ENCODE assay signal across 29 cellular contexts in the genomic region with DNA sequence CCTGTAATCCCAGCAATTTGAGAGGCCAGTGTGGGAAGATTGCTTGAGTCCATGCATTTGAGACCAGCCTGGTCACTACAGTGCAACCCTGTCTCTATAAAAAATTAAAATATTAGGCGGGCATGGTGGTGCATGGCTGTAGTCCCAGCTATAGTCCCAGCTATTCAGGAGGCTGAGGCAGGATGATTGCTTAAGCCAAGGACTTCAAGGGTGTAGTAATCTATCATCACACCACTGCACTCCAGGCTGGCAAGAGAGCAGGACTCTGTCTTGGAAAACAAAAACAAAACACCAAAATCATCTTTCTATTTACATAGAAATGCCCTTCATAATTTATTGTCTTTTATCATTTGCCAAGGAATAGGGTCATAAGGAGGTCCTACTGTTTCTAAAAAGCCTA.
"Had no signal": no experiment of that assay in that cellular context is flagged by ENCODE, and none has a peak within 500 bp of the region (broad histone marks: within the 10 kb centered on the region; RNA-seq: fewer than 3 reads in every experiment).

No MANE protein-coding gene starts in this region.

- H3K4me1 Mint-ChIP-seq: stimulated activated effector memory CD8-positive, alpha-beta T cell treated with anti-CD3 and anti-CD28 coated beads, Interleukin-12 subunit alpha, Interleukin-12 subunit beta, amount 100 ng/mL, for 72 hours; stimulated activated memory B cell treated with anti-CD40 and anti-IgM and Interleukin-4, amounts not matched to agents 10 μg/mL and 1 μg/mL and 100 μg/mL, for 72 hours; stimulated activated naive B cell treated with anti-CD40 and anti-IgM and Interleukin-4, amounts not matched to agents 10 μg/mL and 1 μg/mL and 100 μg/mL, for 72 hours; stimulated activated naive CD8-positive, alpha-beta T cell treated with anti-CD3 and anti-CD28 coated beads, Interleukin-15, amount 100 ng/mL, for 72 hours had no signal

- H3K4me1 ChIP-seq: stomach, suprapubic skin, testis, thyroid gland, tibial artery, tibial nerve, transverse colon, upper lobe of left lung, upper lobe of right lung, uterus, vagina had no signal

- H3K27me3 Mint-ChIP-seq: stimulated activated memory B cell treated with anti-CD40 and anti-IgM and Interleukin-4, amounts not matched to agents 10 μg/mL and 1 μg/mL and 100 μg/mL, for 72 hours; stimulated activated naive B cell treated with anti-CD40 and anti-IgM and Interleukin-4, amounts not matched to agents 10 μg/mL and 1 μg/mL and 100 μg/mL, for 72 hours; stimulated activated naive CD8-positive, alpha-beta T cell treated with anti-CD3 and anti-CD28 coated beads, Interleukin-15, amount 100 ng/mL, for 72 hours; stimulated activated naive CD8-positive, alpha-beta T cell treated with anti-CD3 and anti-CD28 coated beads, Interleukin-15, Interleukin-2, amounts not matched to agents 100 ng/mL and 50 ng/mL, for 24 hours; type B pancreatic cell had no signal

- H3K36me3 ChIP-seq: stomach, suprapubic skin, thoracic aorta, thyroid gland, tibial artery, tibial nerve, transverse colon, upper lobe of left lung, upper lobe of right lung, uterus, vagina had no signal

- H3K4me3 ChIP-seq: stomach, suprapubic skin, testis, thoracic aorta, thyroid gland, tibial artery, tibial nerve, transverse colon, upper lobe of left lung, upper lobe of right lung, uterus, vagina had no signal

- DNase-seq: stimulated activated CD4-positive, alpha-beta T cell treated with anti-CD3 and anti-CD28 coated beads, Interleukin-2, amount 100 ng/mL, for 48 hours; stimulated activated CD4-positive, alpha-beta T cell treated with anti-CD3 and anti-CD28 coated beads, Interleukin-4, amount 100 ng/mL, for 1 hour; stimulated activated CD4-positive, alpha-beta T cell treated with anti-CD3 and anti-CD28 coated beads, Interleukin-4, amount 100 ng/mL, for 24 hours; stimulated activated CD4-positive, alpha-beta T cell treated with anti-CD3 and anti-CD28 coated beads, Interleukin-4, amount 100 ng/mL, for 4 hours; stimulated activated CD8-positive, alpha-beta memory T cell treated with anti-CD3 and anti-CD28 coated beads, Interleukin-4, amount 100 ng/mL, for 48 hours; stimulated activated naive B cell treated with anti-CD40 and anti-IgM and Interleukin-4, amounts not matched to agents 10 μg/mL and 1 μg/mL and 100 μg/mL, for 72 hours; stimulated activated naive CD4-positive, alpha-beta T cell; stimulated activated naive CD4-positive, alpha-beta T cell treated with Interleukin-2 at 50 U/mL for 16 hours; stimulated activated naive CD8-positive, alpha-beta T cell treated with anti-CD3 and anti-CD28 coated beads, Interleukin-15, amount 100 ng/mL, for 72 hours; stimulated activated naive CD8-positive, alpha-beta T cell treated with anti-CD3 and anti-CD28 coated beads, Interleukin-15, Interleukin-2, amounts not matched to agents 100 U/mL and 50 U/mL, for 24 hours; stomach; substantia nigra; testis; thyroid gland; tibial artery; transverse colon; trophoblast cell; upper lobe of left lung; upper lobe of right lung; uterus had no signal

- H3K9me3 ChIP-seq: testis, thoracic aorta, thyroid gland, tibial artery, tibial nerve, transverse colon, upper lobe of left lung, upper lobe of right lung, uterus, vagina had no signal

- ATAC-seq: stimulated activated effector memory CD8-positive, alpha-beta T cell treated with anti-CD3 and anti-CD28 coated beads, Interleukin-12 subunit alpha, Interleukin-12 subunit beta, amount 100 ng/mL, for 72 hours; stimulated activated memory B cell treated with anti-CD40 and anti-IgM and Interleukin-4, amounts not matched to agents 10 μg/mL and 1 μg/mL and 100 μg/mL, for 72 hours; stimulated activated naive B cell treated with anti-CD40 and anti-IgM and Interleukin-4, amounts not matched to agents 10 μg/mL and 1 μg/mL and 100 μg/mL, for 72 hours; stimulated activated naive CD8-positive, alpha-beta T cell treated with anti-CD3 and anti-CD28 coated beads, Interleukin-15, amount 100 ng/mL, for 72 hours; stimulated activated naive CD8-positive, alpha-beta T cell treated with anti-CD3 and anti-CD28 coated beads, Interleukin-15, Interleukin-2, amounts not matched to agents 100 U/mL and 50 U/mL, for 24 hours; upper lobe of right lung had no signal

- H3K36me3 Mint-ChIP-seq: stimulated activated effector memory CD8-positive, alpha-beta T cell treated with anti-CD3 and anti-CD28 coated beads, Interleukin-12 subunit alpha, Interleukin-12 subunit beta, amount 100 ng/mL, for 72 hours; stimulated activated memory B cell treated with anti-CD40 and anti-IgM and Interleukin-4, amounts not matched to agents 10 μg/mL and 1 μg/mL and 100 μg/mL, for 72 hours; stimulated activated naive B cell treated with anti-CD40 and anti-IgM and Interleukin-4, amounts not matched to agents 10 μg/mL and 1 μg/mL and 100 μg/mL, for 72 hours; type B pancreatic cell had no signal

- H3K27ac Mint-ChIP-seq: stimulated activated effector memory CD8-positive, alpha-beta T cell treated with anti-CD3 and anti-CD28 coated beads, Interleukin-12 subunit alpha, Interleukin-12 subunit beta, amount 100 ng/mL, for 72 hours; stimulated activated memory B cell treated with anti-CD40 and anti-IgM and Interleukin-4, amounts not matched to agents 10 μg/mL and 1 μg/mL and 100 μg/mL, for 72 hours; stimulated activated naive B cell treated with anti-CD40 and anti-IgM and Interleukin-4, amounts not matched to agents 10 μg/mL and 1 μg/mL and 100 μg/mL, for 72 hours; stimulated activated naive CD8-positive, alpha-beta T cell treated with anti-CD3 and anti-CD28 coated beads, Interleukin-15, amount 100 ng/mL, for 72 hours; stimulated activated naive CD8-positive, alpha-beta T cell treated with anti-CD3 and anti-CD28 coated beads, Interleukin-15, Interleukin-2, amounts not matched to agents 100 ng/mL and 50 ng/mL, for 24 hours; type B pancreatic cell had no signal

- H3K27me3 ChIP-seq: stomach, suprapubic skin, testis, thyroid gland, tibial artery, tibial nerve, transverse colon, upper lobe of left lung, upper lobe of right lung, uterus, vagina had no signal

- FAIRE-seq: urothelium cell line had no signal

- H3K27ac ChIP-seq: stomach, suprapubic skin, testis, thoracic aorta, thyroid gland, tibial artery, tibial nerve, transverse colon, upper lobe of left lung, upper lobe of right lung, uterus, vagina had no signal

- H3K9me3 Mint-ChIP-seq: stimulated activated memory B cell treated with anti-CD40 and anti-IgM and Interleukin-4, amounts not matched to agents 10 μg/mL and 1 μg/mL and 100 μg/mL, for 72 hours; type B pancreatic cell had no signal

- H3K4me3 Mint-ChIP-seq: stimulated activated effector memory CD8-positive, alpha-beta T cell treated with anti-CD3 and anti-CD28 coated beads, Interleukin-12 subunit alpha, Interleukin-12 subunit beta, amount 100 ng/mL, for 72 hours; stimulated activated memory B cell treated with anti-CD40 and anti-IgM and Interleukin-4, amounts not matched to agents 10 μg/mL and 1 μg/mL and 100 μg/mL, for 72 hours; stimulated activated naive B cell treated with anti-CD40 and anti-IgM and Interleukin-4, amounts not matched to agents 10 μg/mL and 1 μg/mL and 100 μg/mL, for 72 hours; stimulated activated naive CD8-positive, alpha-beta T cell treated with anti-CD3 and anti-CD28 coated beads, Interleukin-15, amount 100 ng/mL, for 72 hours; stimulated activated naive CD8-positive, alpha-beta T cell treated with anti-CD3 and anti-CD28 coated beads, Interleukin-15, Interleukin-2, amounts not matched to agents 100 ng/mL and 50 ng/mL, for 24 hours; type B pancreatic cell had no signal
